In genomic region chr1:87549691-87550090, GRCh38 we compare ENCODE assay signal across 22 cellular contexts.
DNase-seq lines count a peak whose midpoint lies in the region; ATAC-seq and TF ChIP-seq lines count a peak whose summit lies in the region.
"Had no signal": no experiment of that assay in that cellular context is flagged by ENCODE, and none has a peak within 500 bp of the region (broad histone marks: within the 10 kb centered on the region; RNA-seq: fewer than 3 reads in every experiment).

No MANE protein-coding gene starts in this region.

- WGBS in gastroesophageal sphincter (ENCODE audit: low coverage in 1 of 2), 2 donors, result 16 to 28% methylated on average over 2 of the region's 2 CpGs
- 63% methylated on average over 2 of the region's 2 CpGs for WGBS in right cardiac atrium

- no peak for TF ChIP-seq POLR2A in gastroesophageal sphincter (IDR thresholded peaks at IDR 0.05)

- TF ChIP-seq CTCF in gastroesophageal sphincter (IDR thresholded peaks at IDR 0.05) (no peak), left lung (IDR thresholded peaks at IDR 0.05) (no peak)

- TF ChIP-seq EP300 in gastroesophageal sphincter (IDR thresholded peaks at IDR 0.05), result no peak

- no peak overlapping the region for H3K4me3 ChIP-seq in gastroesophageal sphincter
- no peak overlapping the region for H3K4me3 ChIP-seq in left lung
- no peak overlapping the region for H3K4me3 ChIP-seq in right cardiac atrium (ENCODE audit: low read length)
- H3K4me3 ChIP-seq: A549; BLaER1 treated with 17β-estradiol and CSF1 and Interleukin-3, amounts not matched to agents 10 nM and 100 nM; GM12878; HAP-1 had no signal

- intact Hi-C loops in left lung (cut with DNase I) (no loop called here), right cardiac atrium (cut with DNase I) (no loop called here)

- ATAC-seq in gastroesophageal sphincter, result peak; percentile 28
- peak; percentile 57 for ATAC-seq in left lung
- no peak for ATAC-seq in right cardiac atrium
- ATAC-seq: A549, GM12878 had no signal

- H3K9me3 ChIP-seq in gastroesophageal sphincter (peaks cover 0 to 23% (median 0%) of the 10 kb centered on the region in 3 donors), left lung (peaks cover 0 to 11% of the 10 kb centered on the region in 2 donors), right cardiac atrium (ENCODE audit: control insufficient read depth, low read length) (peaks cover 1% of the 10 kb centered on the region)
- H3K9me3 ChIP-seq: A549, BE2C, HAP-1 had no signal

- H3K27me3 ChIP-seq in gastroesophageal sphincter, result no peaks in the 10 kb centered on the region
- H3K27me3 ChIP-seq in left lung, result no peaks in the 10 kb centered on the region
- no peaks in the 10 kb centered on the region for H3K27me3 ChIP-seq in right cardiac atrium (ENCODE audit: control insufficient read depth, insufficient read depth)
- H3K27me3 ChIP-seq: BE2C; BLaER1 treated with 17β-estradiol and CSF1 and Interleukin-3, amounts not matched to agents 10 nM and 100 nM had no signal

- peak; percentile 35 for DNase-seq in NCI-H446 treated with DMSO at 0.1 percent for 48 hours (lab: John Stamatoyannopoulos, UW)
- DNase-seq in NCI-H446 (lab: John Stamatoyannopoulos, UW), result no peak
- DNase-seq in left lung, result no peak
- no peak for DNase-seq in NCI-H69 (lab: John Stamatoyannopoulos, UW)
- no peak for DNase-seq in right cardiac atrium
- DNase-seq: ACHN; AML-193; BE2C; CD4-positive, alpha-beta T cell; CD8-positive, alpha-beta memory T cell; DMS 273 treated with DMSO at 0.1 percent for 48 hours; DMS79; EL; GDM1; GOT3; HFFc6 had no signal

- H3K4me1 ChIP-seq in gastroesophageal sphincter (peaks cover 0 to 16% (median 3%) of the 10 kb centered on the region in 3 donors), left lung (no peaks in the 10 kb centered on the region), right cardiac atrium (ENCODE audit: control insufficient read depth, insufficient read depth, low read length) (no peaks in the 10 kb centered on the region)
- H3K4me1 ChIP-seq: A549; BE2C; BLaER1 treated with 17β-estradiol and CSF1 and Interleukin-3, amounts not matched to agents 10 nM and 100 nM; HAP-1 had no signal

- no peaks in the 10 kb centered on the region for H3K36me3 ChIP-seq in gastroesophageal sphincter
- H3K36me3 ChIP-seq in left lung, result no peaks in the 10 kb centered on the region
- H3K36me3 ChIP-seq: BE2C; BLaER1 treated with 17β-estradiol and CSF1 and Interleukin-3, amounts not matched to agents 10 nM and 100 nM; HAP-1 had no signal

- H3K27ac ChIP-seq in gastroesophageal sphincter, result peak overlapping the region in 3 of 4 donors; percentile 17 to 71 (median 59)
- H3K27ac ChIP-seq in left lung, result no peak overlapping the region
- no peak overlapping the region for H3K27ac ChIP-seq in right cardiac atrium (ENCODE audit: low read length)
- H3K27ac ChIP-seq: 22Rv1; A549; BLaER1 treated with 17β-estradiol and CSF1 and Interleukin-3, amounts not matched to agents 10 nM and 100 nM had no signal

Comparison
In these comparisons a context has a peak if more than half of its experiments do, and no peak if none do; other contexts are left out.
1. ATAC-seq: peak in gastroesophageal sphincter (single experiment) and left lung (single experiment); none in right cardiac atrium (0 of 2).
2. H3K27ac ChIP-seq: peak in gastroesophageal sphincter (3 of 4); none in left lung (0 of 2) and right cardiac atrium (single experiment).